In genomic region chr1:23177031-23177430, GRCh38 we compare ENCODE assay signal across 8 cellular contexts. TPM values are rescaled to one million over a fixed set of nuclear protein-coding genes. Genes with fewer than 3 reads are reported as not detected.
DNase-seq lines count a peak whose midpoint lies in the region; ATAC-seq, FAIRE-seq and TF ChIP-seq lines count a peak whose summit lies in the region.

No MANE protein-coding gene starts in this region.

- H3K27me3 Mint-ChIP-seq in activated T-cell treated with anti-CD3 and anti-CD28 coated beads, Interleukin-2, amount 50 U/mL, for 4 hours (ENCODE audit: low read depth): peaks cover 5% of the 10 kb centered on the region

- TF ChIP-seq CTCF in GM12878 (IDR thresholded peaks at IDR 0.05 in 2 of 3, conservative IDR thresholded peaks at IDR 0.05 in 1 of 3; ENCODE audit: control insufficient read depth in 2 of 3, extremely low read depth in 1 of 3, insufficient read depth in 1 of 3, low read depth in 3 of 3, low read length in 3 of 3) (no peak), right lobe of liver (IDR thresholded peaks at IDR 0.05) (no peak), tibial artery (IDR thresholded peaks at IDR 0.05) (no peak)

- no peaks in the 10 kb centered on the region for H3K9me3 ChIP-seq in GM12878 (replicated peaks; ENCODE audit: control insufficient read depth, insufficient read depth, low read length)
- no peaks in the 10 kb centered on the region for H3K9me3 ChIP-seq in right lobe of liver
- no peaks in the 10 kb centered on the region for H3K9me3 ChIP-seq in tibial artery

- H3K4me3 ChIP-seq in GM12878 (peak overlapping the region; percentile 62), right lobe of liver (peak overlapping the region; percentile 49 to 61 (median 52)), tibial artery (peak overlapping the region; percentile 64 to 76)

- in situ Hi-C loops in GM12878 (cut with MboI): no loop called here

- H3K4me2 ChIP-seq in GM12878 (ENCODE audit: control insufficient read depth, insufficient read depth): peak overlapping the region; percentile 96

- no peaks in the 10 kb centered on the region for H3K27me3 ChIP-seq in GM12878 (replicated peaks in 1 of 2; ENCODE audit: control insufficient read depth in 2 of 2, insufficient read depth in 2 of 2, low read length in 1 of 2)
- no peaks in the 10 kb centered on the region for H3K27me3 ChIP-seq in right lobe of liver
- H3K27me3 ChIP-seq in tibial artery: no peaks in the 10 kb centered on the region

- no peak for DNase-seq in activated T-cell treated with anti-CD3 and anti-CD28 coated beads, Interleukin-2, amount 50 U/mL, for 4 hours
- DNase-seq in activated T-cell treated with anti-CD3 and anti-CD28 coated beads for 4 hours (no peak), GM12878 (ENCODE audit: low read depth, low spot score) (no peak), right lobe of liver (no peak), tibial artery (no peak), NCI-H1694 (lab: John Stamatoyannopoulos, UW) (no peak), RCC 7860 (ENCODE audit: low spot score) (no peak)

- no peaks in the 10 kb centered on the region for H3K9me3 Mint-ChIP-seq in activated T-cell treated with anti-CD3 and anti-CD28 coated beads, Interleukin-2, amount 50 U/mL, for 4 hours

- H3K4me1 ChIP-seq in GM12878 (ENCODE audit: control insufficient read depth, insufficient read depth, low read length) (peaks cover 19% of the 10 kb centered on the region), right lobe of liver (no peaks in the 10 kb centered on the region), tibial artery (peaks cover 0 to 21% (median 10%) of the 10 kb centered on the region in 4 donors)

- no peak for TF ChIP-seq RAD21 in GM12878 (IDR thresholded peaks at IDR 0.05; ENCODE audit: insufficient read depth, low read depth, low read length)

- no TSS peak for BruUV-seq in GM12878 (replicated peaks; lab: Mats Ljungman, UMichigan)

- H4K20me1 ChIP-seq in GM12878 (ENCODE audit: control insufficient read depth, insufficient read depth): no peaks in the 10 kb centered on the region

- no peak for TF ChIP-seq POLR2A in GM12878 (IDR thresholded peaks at IDR 0.05; ENCODE audit: low read depth, low read length)
- TF ChIP-seq POLR2A in right lobe of liver (IDR thresholded peaks at IDR 0.05): no peak

- H3K4me3 Mint-ChIP-seq in activated T-cell treated with anti-CD3 and anti-CD28 coated beads, Interleukin-2, amount 50 U/mL, for 4 hours: peak overlapping the region; percentile 69

- intact Hi-C loops in GM12878 (cut with micrococcal nuclease; ENCODE audit: unreplicated experiment) (no loop called here), right lobe of liver (cut with DNase I) (no loop called here), tibial artery (cut with DNase I; ENCODE audit: low total_unique reads) (no loop called here)

- no peaks in the 10 kb centered on the region for H3K79me2 ChIP-seq in GM12878 (ENCODE audit: control insufficient read depth, insufficient read depth, low read length)

- H3K36me3 Mint-ChIP-seq in activated T-cell treated with anti-CD3 and anti-CD28 coated beads, Interleukin-2, amount 50 U/mL, for 4 hours (ENCODE audit: insufficient read depth): no peaks in the 10 kb centered on the region

- peak overlapping the region; percentile 80 for H3K9ac ChIP-seq in GM12878 (ENCODE audit: control insufficient read depth, insufficient read depth, low read length)

- 48% methylated on average over 10 of the region's 10 CpGs for WGBS in GM12878 (ENCODE audit: insufficient coverage, insufficient replicate concordance, low lambda C conversion rate, missing lambda C conversion rate)
- 41% methylated on average over 4 of the region's 10 CpGs for WGBS in right lobe of liver (ENCODE audit: insufficient coverage, low coverage, low lambda C conversion rate, missing lambda C conversion rate)

- CTCF ChIA-PET in GM12878 (lab: Yijun Ruan, JAX): interaction anchor here (1.6 to 22.0 kb wide), 4 partner anchors 7 to 83 kb away, joined by 3 to 961 read pairs (median 22); no protein-coding TSS in a partner anchor

- H3K27ac ChIP-seq in GM12878 (ENCODE audit: control insufficient read depth, insufficient read depth) (peak overlapping the region; percentile 47), right lobe of liver (peak overlapping the region; percentile 31 to 63 (median 49)), tibial artery (peak overlapping the region; percentile 87 to 89)

- peaks cover 10% of the 10 kb centered on the region for H3K4me1 Mint-ChIP-seq in activated T-cell treated with anti-CD3 and anti-CD28 coated beads, Interleukin-2, amount 50 U/mL, for 4 hours (ENCODE audit: low read depth)

- TF ChIP-seq EP300 in GM12878 (IDR thresholded peaks at IDR 0.05; ENCODE audit: borderline replicate concordance in 1 of 2, control insufficient read depth in 1 of 2, low read depth in 2 of 2, low read length in 2 of 2): no peak

- H3K36me3 ChIP-seq in GM12878 (ENCODE audit: control insufficient read depth in 2 of 2, insufficient read depth in 2 of 2, low read length in 1 of 2) (no peaks in the 10 kb centered on the region), right lobe of liver (no peaks in the 10 kb centered on the region), tibial artery (no peaks in the 10 kb centered on the region)

- RAD21 ChIA-PET in GM12878 (lab: Charles Lee; ENCODE audit: unreplicated experiment): interaction anchor here (0.7 to 5.5 kb wide), 6 partner anchors 27 to 167 kb away, joined by 3 to 71 read pairs (median 4); partner anchors contain the start of gene HNRNPR

- POLR2A ChIA-PET in GM12878 (lab: Charles Lee): interaction anchor here (1.7 kb wide), 1 partner anchor 58 kb away, joined by 4 read pairs; no protein-coding TSS in a partner anchor

- FAIRE-seq in GM12878 (lab: Jason Lieb, UNC) (no peak), RCC 7860 (lab: Jason Lieb, UNC) (no peak)

- H2AFZ ChIP-seq in GM12878 (ENCODE audit: control insufficient read depth, low read depth, low read length): peak overlapping the region; percentile 90

- SMC1A ChIA-PET in GM12878 (lab: Charles Lee; ENCODE audit: uncharacterized antibody, unreplicated experiment): interaction anchor here (0.7 to 15.5 kb wide), 5 partner anchors 11 to 146 kb away, joined by 3 to 199 read pairs (median 5); no protein-coding TSS in a partner anchor

- ATAC-seq in activated T-cell treated with anti-CD3 and anti-CD28 coated beads, Interleukin-2, amount 50 U/mL, for 4 hours: no peak
- no peak for ATAC-seq in GM12878
- no peak for ATAC-seq in right lobe of liver
- ATAC-seq in HG03439 (IDR thresholded peaks at IDR 0.05; ENCODE audit: unreplicated experiment): no peak

RNA-seq across cellular contexts. Expression of gene LUZP1, which starts 8.4 kb away (rescaled TPM):
- 10 to 100 TPM; 19.7 to 20.7 (median 20.1) TPM for total RNA-seq in activated T-cell treated with anti-CD3 and anti-CD28 coated beads, Interleukin-2, amount 50 U/mL, for 4 hours
- total RNA-seq in GM12878 (2013; cell fraction: nucleolus; rRNA removed): 26.6 and 27.5 TPM in 2 replicates
- total RNA-seq in GM12878 (2014; rRNA removed): 13.8 and 15.5 TPM in 2 replicates
- total RNA-seq in GM12878 (2014; rRNA removed; fragmentation: Illumina TruSeq; extraction: Trizol): 17.1 and 17.5 TPM in 2 replicates
- total RNA-seq in GM12878 (2021): 24.0 and 24.8 TPM in 2 replicates
- polyA plus RNA-seq in GM12878 (2011; ENCODE audit: low read depth): 4.1 TPM
- polyA plus RNA-seq in GM12878 (2011; rRNA removed): 10.6 and 12.2 TPM in 2 replicates
- polyA plus RNA-seq in GM12878 (2011; cell fraction: cytosol; rRNA removed): 8.2 and 8.4 TPM in 2 replicates
- 15.0 and 17.1 TPM in 2 replicates for polyA plus RNA-seq in GM12878 (2011; cell fraction: nucleus; rRNA removed)
- polyA plus RNA-seq in GM12878 (2012): 5.0 and 5.6 TPM in 2 replicates
- 19.7 and 22.8 TPM in 2 replicates for polyA plus RNA-seq in GM12878 (2014; fragmentation: Illumina TruSeq; extraction: Trizol)
- polyA plus RNA-seq in GM12878 (2014; fragmentation: Nextera tagmentation; extraction: Ambion mirVana): 10 to 100 TPM; 11.3 to 17.1 TPM
- 11.3 and 11.7 TPM in 2 replicates for polyA plus RNA-seq in GM12878 (2014; rRNA removed)
- polyA plus RNA-seq in GM12878 (2016; fragmentation: Nextera tagmentation; extraction: Ambion mirVana): 10 to 100 TPM; 27.1 to 28.2 TPM
- polyA minus RNA-seq in GM12878 (2011; rRNA and poly(A)+ RNA removed): 18.1 and 18.9 TPM in 2 replicates
- polyA minus RNA-seq in GM12878 (2011; cell fraction: cytosol; rRNA and poly(A)+ RNA removed): 5.2 and 6.7 TPM in 2 replicates
- 10.8 and 14.2 TPM in 2 replicates for polyA minus RNA-seq in GM12878 (2011; cell fraction: nucleus; rRNA and poly(A)+ RNA removed)
- total RNA-seq in right lobe of liver: 1 to 10 TPM; 4.1 to 8.0 (median 6.1) TPM

RNA-seq across cellular contexts. Expression of gene HTR1D, which starts 40.3 kb away (rescaled TPM):
- not detected for total RNA-seq in activated T-cell treated with anti-CD3 and anti-CD28 coated beads, Interleukin-2, amount 50 U/mL, for 4 hours
- total RNA-seq in GM12878 (2013; cell fraction: nucleolus; rRNA removed): not detected in 2 replicates
- total RNA-seq in GM12878 (2014; rRNA removed) (not detected in 2 replicates), GM12878 (2014; rRNA removed; fragmentation: Illumina TruSeq; extraction: Trizol) (not detected in 2 replicates), GM12878 (2021) (not detected in 2 replicates), right lobe of liver (not detected)
- polyA plus RNA-seq in GM12878 (2011; ENCODE audit: low read depth): not detected
- polyA plus RNA-seq in GM12878 (2011; rRNA removed) (0.04 and 0.07 TPM in 2 replicates), GM12878 (2014; fragmentation: Illumina TruSeq; extraction: Trizol) (not detected in 2 replicates), GM12878 (2014; fragmentation: Nextera tagmentation; extraction: Ambion mirVana) (not detected), GM12878 (2014; rRNA removed) (not detected in 2 replicates), GM12878 (2016; fragmentation: Nextera tagmentation; extraction: Ambion mirVana) (not detected)
- 0.04 and 0.08 TPM in 2 replicates for polyA plus RNA-seq in GM12878 (2011; cell fraction: cytosol; rRNA removed)
- 0.04 TPM in 1 of 2 replicates, not detected in the other for polyA plus RNA-seq in GM12878 (2011; cell fraction: nucleus; rRNA removed)
- polyA plus RNA-seq in GM12878 (2012): 0.03 TPM in 1 of 2 replicates, not detected in the other
- 0.26 TPM in 1 of 2 replicates, not detected in the other for polyA minus RNA-seq in GM12878 (2011; rRNA and poly(A)+ RNA removed)
- polyA minus RNA-seq in GM12878 (2011; cell fraction: cytosol; rRNA and poly(A)+ RNA removed): 0.52 and 0.53 TPM in 2 replicates
- polyA minus RNA-seq in GM12878 (2011; cell fraction: nucleus; rRNA and poly(A)+ RNA removed): not detected in 2 replicates
